14 cellular contexts compared by ENCODE assay signal in genomic region chr22:18045794-18046193, GRCh38. TPM values are rescaled to one million over a fixed set of nuclear protein-coding genes. Genes with fewer than 3 reads are reported as not detected.
A peak's percentile ranks its signal among the peaks of the same experiment; 100 is the strongest.
DNase-seq lines count a peak whose midpoint lies in the region; ATAC-seq, FAIRE-seq and TF ChIP-seq lines count a peak whose summit lies in the region.
"Had no signal": no experiment of that assay in that cellular context is flagged by ENCODE, and none has a peak within 500 bp of the region (broad histone marks: within the 10 kb centered on the region; RNA-seq: fewer than 3 reads in every experiment).

No MANE protein-coding gene starts in this region.

- DNase-seq in K562 (ENCODE audit: extremely low read depth in 1 of 4, low spot score in 3 of 4) (no peak), esophagus squamous epithelium (lab: John Stamatoyannopoulos, UW) (no peak), stomach (no peak), activated T-cell treated with anti-CD3 and anti-CD28 coated beads for 4 hours (no peak), NCI-H345 (lab: John Stamatoyannopoulos, UW) (no peak), HPDE6-E6E7 (ENCODE audit: extremely low spot score) (no peak)
- DNase-seq in stimulated activated CD4-positive, alpha-beta T cell treated with anti-CD3 and anti-CD28 coated beads, Interleukin-4, amount 100 ng/mL, for 24 hours: no peak
- DNase-seq: BE2C; CD4-positive, alpha-beta memory T cell; DMS79; H9 had no signal

- no peak overlapping the region for H3K9ac ChIP-seq in K562 (ENCODE audit: insufficient read depth in 1 of 2, low read depth in 2 of 2, low read length in 2 of 2)

- H3K4me3 ChIP-seq in K562: no peak overlapping the region
- H3K4me3 ChIP-seq in esophagus squamous epithelium: no peak overlapping the region
- no peak overlapping the region for H3K4me3 ChIP-seq in stomach
- H3K4me3 ChIP-seq: GM12878, GM23338 had no signal

- H3K36me3 ChIP-seq in K562 (ENCODE audit: control insufficient read depth, insufficient read depth, low read length) (no peaks in the 10 kb centered on the region), esophagus squamous epithelium (no peaks in the 10 kb centered on the region), stomach (no peaks in the 10 kb centered on the region)
- H3K36me3 ChIP-seq: BE2C had no signal

- no peak for ATAC-seq in K562
- ATAC-seq: GM12878, GM23338 had no signal

- H3K27ac ChIP-seq in K562 (ENCODE audit: extremely low read depth, low read depth, low read length) (no peak overlapping the region), esophagus squamous epithelium (peak overlapping the region in 3 of 4 donors; percentile 74 to 91 (median 80)), stomach (peak overlapping the region in 3 of 5 donors; percentile 73 to 77 (median 74))
- H3K27ac ChIP-seq: C4-2B had no signal

- H2AFZ ChIP-seq in K562 (ENCODE audit: low read depth, low read length): no peak overlapping the region
- H2AFZ ChIP-seq: GM23338 had no signal

- H3K4me1 ChIP-seq in K562 (replicated peaks in 1 of 2; ENCODE audit: control insufficient read depth in 2 of 2, insufficient read depth in 2 of 2, low read length in 2 of 2): peaks cover 0 to 6% of the 10 kb centered on the region in 2 experiments; a peak in 3 of 5 replicates
- H3K4me1 ChIP-seq in esophagus squamous epithelium: peaks cover 4 to 45% (median 16%) of the 10 kb centered on the region in 3 donors
- peaks cover 9 to 26% (median 9%) of the 10 kb centered on the region in 4 donors for H3K4me1 ChIP-seq in stomach
- H3K4me1 ChIP-seq: BE2C had no signal

- TF ChIP-seq EP300 in K562 (IDR thresholded peaks at IDR 0.05; ENCODE audit: low read length) (no peak), stomach (IDR thresholded peaks at IDR 0.05) (no peak)

- CTCF ChIA-PET in K562 (lab: Yijun Ruan, JAX; ENCODE audit: low intra/inter-chr PET ratio): no interaction called here

- no peak for FAIRE-seq in K562 (lab: Jason Lieb, UNC)
- FAIRE-seq: GM12878 had no signal

- TF ChIP-seq CTCF in K562 (IDR thresholded peaks at IDR 0.05 in 2 of 3, conservative IDR thresholded peaks at IDR 0.05 in 1 of 3; ENCODE audit: insufficient read depth in 2 of 3, low read depth in 1 of 3, low read length in 3 of 3) (no peak), esophagus squamous epithelium (IDR thresholded peaks at IDR 0.05) (no peak), stomach (IDR thresholded peaks at IDR 0.05) (no peak)

- H3K79me2 ChIP-seq in K562 (ENCODE audit: control insufficient read depth, insufficient read depth, low read length): no peaks in the 10 kb centered on the region

- intact Hi-C loops in K562 (cut with micrococcal nuclease): no loop called here
- intact Hi-C loops in esophagus squamous epithelium (cut with DNase I): no loop called here
- intact Hi-C loops in stomach (cut with DNase I; ENCODE audit: low total_unique reads): no loop called here

- 7% methylated on average over 4 of the region's 4 CpGs for WGBS in K562 (ENCODE audit: insufficient coverage, low coverage, missing lambda C conversion rate)
- 93 to 94% methylated on average over 4 of the region's 4 CpGs for WGBS in esophagus squamous epithelium, 2 donors
- 94 to 100% (median 96%) methylated on average over 4 of the region's 4 CpGs for WGBS in stomach, 5 donors

- no peaks in the 10 kb centered on the region for H3K9me1 ChIP-seq in K562 (ENCODE audit: control insufficient read depth, insufficient read depth, low read length)

- TF ChIP-seq POLR2A in K562 (conservative IDR thresholded peaks at IDR 0.05): no peak
- no peak for TF ChIP-seq POLR2A in esophagus squamous epithelium (IDR thresholded peaks at IDR 0.05)
- TF ChIP-seq POLR2A in stomach (IDR thresholded peaks at IDR 0.05): no peak

- POLR2A ChIA-PET in K562 (lab: Yijun Ruan, JAX): no interaction called here

- in situ Hi-C loops in K562 (cut with MboI): no loop called here

- H3K4me2 ChIP-seq in K562 (ENCODE audit: insufficient read depth, low read length): no peak overlapping the region
- H3K4me2 ChIP-seq: GM23338 had no signal

- no peak for TF ChIP-seq RAD21 in K562 (CRISPR knock-in tag; conservative IDR thresholded peaks at IDR 0.05 in 1 of 2, IDR thresholded peaks at IDR 0.05 in 1 of 2)

- BruUV-seq in K562 (replicated peaks; lab: Mats Ljungman, UMichigan): no TSS peak

- H3K9me3 ChIP-seq in K562 (replicated peaks; ENCODE audit: control insufficient read depth, insufficient read depth, low read depth, low read length) (no peaks in the 10 kb centered on the region), esophagus squamous epithelium (no peaks in the 10 kb centered on the region), stomach (no peaks in the 10 kb centered on the region)
- H3K9me3 ChIP-seq: BE2C had no signal

- H3K27me3 ChIP-seq in K562 (ENCODE audit: control insufficient read depth in 2 of 2, insufficient read depth in 2 of 2, low read length in 2 of 2): peaks cover 26 to 39% of the 10 kb centered on the region in 2 experiments
- H3K27me3 ChIP-seq in esophagus squamous epithelium: no peaks in the 10 kb centered on the region
- H3K27me3 ChIP-seq in stomach: no peaks in the 10 kb centered on the region

- H4K20me1 ChIP-seq in K562 (replicated peaks; ENCODE audit: control insufficient read depth, insufficient read depth, low read length): no peaks in the 10 kb centered on the region

TF ChIP-seq in K562, 482 proteins besides CTCF, POLR2A, EP300 and RAD21:
- TF ChIP-seq KHSRP (IDR thresholded peaks at IDR 0.05): no peak
- TF ChIP-seq OTX1 (CRISPR knock-in tag; IDR thresholded peaks at IDR 0.05): no peak
- TF ChIP-seq CEBPG (CRISPR knock-in tag; IDR thresholded peaks at IDR 0.05): no peak
- peak in 1 of 2 experiments; percentile 64; a peak in 1 of 4 replicates for TF ChIP-seq CEBPG (tag; conservative IDR thresholded peaks at IDR 0.05 in 1 of 2, IDR thresholded peaks at IDR 0.05 in 1 of 2)
- peak; percentile 43; the same call in 1 of the 2 replicates for TF ChIP-seq CEBPB (tag; IDR thresholded peaks at IDR 0.05)

RNA-seq across cellular contexts. Expression of gene MICAL3, which starts 21.4 kb away (rescaled TPM):
- total RNA-seq in K562 (2011; cell fraction: chromatin; rRNA removed; ENCODE audit: low replicate concordance): 186 and 197 TPM in 2 replicates
- 71.9 and 74.6 TPM in 2 replicates for total RNA-seq in K562 (2011; cell fraction: nucleolus; rRNA removed)
- 116 and 129 TPM in 2 replicates for total RNA-seq in K562 (2011; cell fraction: nucleoplasm; rRNA removed)
- total RNA-seq in K562 (2014; rRNA removed): 9.5 and 14.0 TPM in 2 replicates
- 15.7 and 17.8 TPM in 2 replicates for total RNA-seq in K562 (2014; rRNA removed; fragmentation: Illumina TruSeq; extraction: Trizol)
- total RNA-seq in K562 (2015; rRNA removed; fragmentation: Illumina TruSeq; extraction: Trizol): 9.3 and 10.3 TPM in 2 replicates
- 32.1 and 36.0 TPM in 2 replicates for total RNA-seq in K562 (2021)
- polyA plus RNA-seq in K562 (2011; rRNA removed): 12.3 and 14.2 TPM in 2 replicates
- 5.0 and 6.0 TPM in 2 replicates for polyA plus RNA-seq in K562 (2011; cell fraction: cytosol; rRNA removed)
- polyA plus RNA-seq in K562 (2011; cell fraction: nucleus; rRNA removed): 39.1 and 45.0 TPM in 2 replicates
- 16.9 and 18.8 TPM in 2 replicates for polyA plus RNA-seq in K562 (2012)
- 22.3 and 27.0 TPM in 2 replicates for polyA plus RNA-seq in K562 (2014; fragmentation: Illumina TruSeq; extraction: Trizol)
- polyA plus RNA-seq in K562 (2014; fragmentation: Nextera tagmentation; extraction: Ambion mirVana): under 1 TPM; 0.53 to 0.56 TPM
- 13.9 and 15.2 TPM in 2 replicates for polyA plus RNA-seq in K562 (2014; rRNA removed)
- 30.0 and 32.4 TPM in 2 replicates for polyA minus RNA-seq in K562 (2011; rRNA and poly(A)+ RNA removed)
- polyA minus RNA-seq in K562 (2011; cell fraction: cytosol; rRNA and poly(A)+ RNA removed): 14.7 and 15.1 TPM in 2 replicates
- polyA minus RNA-seq in K562 (2011; cell fraction: nucleus; rRNA and poly(A)+ RNA removed): 25.6 and 42.9 TPM in 2 replicates
- total RNA-seq in esophagus squamous epithelium: 10 to 100 TPM; 11.2 to 30.9 (median 15.9) TPM
- 100 to 1,000 TPM in 1 of 5 donors, 10 to 100 TPM in 4; 17.5 to 130 (median 37.3) TPM for total RNA-seq in stomach
- 1 to 10 TPM; 3.5 to 5.1 (median 4.9) TPM for polyA plus RNA-seq in stomach

RNA-seq across cellular contexts. Expression of gene PEX26, which starts 32.0 kb away (rescaled TPM):
- 19.0 and 32.2 TPM in 2 replicates for total RNA-seq in K562 (2011; cell fraction: chromatin; rRNA removed; ENCODE audit: low replicate concordance)
- total RNA-seq in K562 (2011; cell fraction: nucleolus; rRNA removed): 21.4 and 24.3 TPM in 2 replicates
- 22.4 and 37.3 TPM in 2 replicates for total RNA-seq in K562 (2011; cell fraction: nucleoplasm; rRNA removed)
- total RNA-seq in K562 (2014; rRNA removed) (17.4 and 23.3 TPM in 2 replicates), K562 (2014; rRNA removed; fragmentation: Illumina TruSeq; extraction: Trizol) (14.4 and 15.6 TPM in 2 replicates), K562 (2015; rRNA removed; fragmentation: Illumina TruSeq; extraction: Trizol) (12.6 and 13.3 TPM in 2 replicates), K562 (2021) (35.8 and 39.6 TPM in 2 replicates), esophagus squamous epithelium (10 to 100 TPM; 17.2 to 32.3 (median 22.9) TPM), stomach (100 to 1,000 TPM in 1 of 5 donors, 10 to 100 TPM in 4; 11.7 to 564 (median 17.9) TPM)
- polyA plus RNA-seq in K562 (2011; rRNA removed) (19.0 and 21.9 TPM in 2 replicates), K562 (2014; fragmentation: Illumina TruSeq; extraction: Trizol) (20.5 and 21.0 TPM in 2 replicates), K562 (2014; fragmentation: Nextera tagmentation; extraction: Ambion mirVana) (under 1 TPM; 0.35 to 0.72 TPM), K562 (2014; rRNA removed) (19.5 and 23.1 TPM in 2 replicates), stomach (10 to 100 TPM in 2 of 3 donors, 1 to 10 TPM in 1; 6.7 to 20.5 (median 12.7) TPM)
- 21.6 and 31.5 TPM in 2 replicates for polyA plus RNA-seq in K562 (2011; cell fraction: cytosol; rRNA removed)
- 17.8 and 23.4 TPM in 2 replicates for polyA plus RNA-seq in K562 (2011; cell fraction: nucleus; rRNA removed)
- 18.4 and 21.4 TPM in 2 replicates for polyA plus RNA-seq in K562 (2012)
- 14.3 and 21.6 TPM in 2 replicates for polyA minus RNA-seq in K562 (2011; rRNA and poly(A)+ RNA removed)
- 12.3 and 19.2 TPM in 2 replicates for polyA minus RNA-seq in K562 (2011; cell fraction: cytosol; rRNA and poly(A)+ RNA removed)
- 8.6 and 12.6 TPM in 2 replicates for polyA minus RNA-seq in K562 (2011; cell fraction: nucleus; rRNA and poly(A)+ RNA removed)
